Comparison of ENCODE assay signal across 17 cellular contexts in the genomic region with DNA sequence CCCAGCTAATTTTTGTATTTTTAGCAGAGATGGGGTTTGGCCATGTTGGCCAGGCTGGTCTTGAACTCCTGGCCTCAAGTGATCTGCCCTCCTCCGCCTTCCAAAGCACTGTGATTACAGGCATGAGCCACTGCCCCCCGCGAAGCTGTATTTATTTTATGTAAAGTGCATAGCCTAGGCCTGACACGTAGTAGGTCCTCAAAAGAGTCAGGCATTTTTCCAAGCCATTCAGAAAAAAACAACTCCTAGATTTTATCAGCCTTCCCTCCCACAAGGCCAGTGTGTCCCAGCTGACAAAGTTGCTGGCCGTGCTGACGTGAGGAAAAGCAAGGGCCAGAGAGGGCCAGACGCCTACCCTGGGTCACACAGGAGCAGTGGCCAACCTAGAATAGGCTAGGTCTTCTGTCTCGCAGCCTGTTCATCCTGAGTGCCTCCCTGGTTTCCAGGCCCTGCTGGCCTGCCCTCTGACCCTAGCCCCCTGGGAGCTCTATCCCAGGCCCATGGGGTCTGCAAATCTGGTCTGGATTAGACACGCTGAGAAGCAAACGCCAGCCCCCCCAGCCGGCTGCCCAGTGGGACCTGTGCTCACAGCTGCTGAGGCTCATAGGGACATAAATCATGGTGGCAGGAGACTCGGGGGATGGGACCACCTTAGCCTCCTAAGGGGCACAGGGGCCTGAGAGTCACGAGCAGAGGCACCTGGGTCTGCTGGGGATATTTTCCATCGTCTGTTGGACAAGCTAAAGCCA. TPM values are rescaled to one million over a fixed set of nuclear protein-coding genes. Genes with fewer than 3 reads are reported as not detected.
DNase-seq lines count a peak whose midpoint lies in the region; ATAC-seq and TF ChIP-seq lines count a peak whose summit lies in the region.
"Had no signal": no experiment of that assay in that cellular context is flagged by ENCODE, and none has a peak within 500 bp of the region (broad histone marks: within the 10 kb centered on the region; RNA-seq: fewer than 3 reads in every experiment).

No MANE protein-coding gene starts in this region.

- no peaks in the 10 kb centered on the region for H3K36me3 Mint-ChIP-seq in activated CD8-positive, alpha-beta memory T cell treated with anti-CD3 and anti-CD28 coated beads, Interleukin-2, amount 10 ng/mL, durations not matched to agents 7 days and 5 days
- H3K36me3 Mint-ChIP-seq: CD4-positive, CD25-positive, alpha-beta regulatory T cell had no signal

- H3K4me1 ChIP-seq in heart right ventricle (peaks cover 18 to 79% (median 50%) of the 10 kb centered on the region in 9 donors), IMR-90 (ENCODE audit: control insufficient read depth, insufficient read depth, low read length) (no peaks in the 10 kb centered on the region), osteoblast (ENCODE audit: insufficient read depth, low read length) (no peaks in the 10 kb centered on the region)

- H3K4me3 ChIP-seq in heart right ventricle (no peak overlapping the region), IMR-90 (ENCODE audit: insufficient read depth, low read depth, low read length) (no peak overlapping the region), osteoblast (ENCODE audit: insufficient read depth, low read length) (no peak overlapping the region)
- H3K4me3 ChIP-seq: BLaER1 treated with 17β-estradiol and CSF1 and Interleukin-3, amounts not matched to agents 10 nM and 100 nM had no signal

- no peak overlapping the region for H3K23ac ChIP-seq in IMR-90 (ENCODE audit: low read depth, low read length)

- H2BK15ac ChIP-seq in IMR-90 (ENCODE audit: low read depth, low read length): no peak overlapping the region

- TF ChIP-seq CTCF in heart right ventricle (IDR thresholded peaks at IDR 0.05): no peak
- TF ChIP-seq CTCF in IMR-90 (conservative IDR thresholded peaks at IDR 0.05; ENCODE audit: low read depth, low read length): no peak
- TF ChIP-seq CTCF in osteoblast (IDR thresholded peaks at IDR 0.05; ENCODE audit: extremely low read depth, low read depth, low read length): no peak

- ATAC-seq in heart right ventricle (no peak), IMR-90 (ENCODE audit: low read depth) (no peak)
- ATAC-seq in activated CD8-positive, alpha-beta memory T cell treated with anti-CD3 and anti-CD28 coated beads, Interleukin-2, amount 10 ng/mL, durations not matched to agents 7 days and 5 days: no peak

- H3K9me3 ChIP-seq in heart right ventricle (no peaks in the 10 kb centered on the region), IMR-90 (ENCODE audit: control insufficient read depth, insufficient read depth, low read length) (no peaks in the 10 kb centered on the region), osteoblast (ENCODE audit: low read depth, low read length) (no peaks in the 10 kb centered on the region)
- H3K9me3 ChIP-seq: BLaER1 treated with 17β-estradiol and CSF1 and Interleukin-3, amounts not matched to agents 10 nM and 100 nM had no signal

- POLR2A ChIA-PET in IMR-90 (lab: Charles Lee; ENCODE audit: unreplicated experiment): no interaction called here

- H2BK20ac ChIP-seq in IMR-90 (ENCODE audit: low read depth, low read length): no peak overlapping the region

- H3K27me3 ChIP-seq in heart right ventricle (no peaks in the 10 kb centered on the region), IMR-90 (ENCODE audit: control insufficient read depth, insufficient read depth, low read length) (peaks cover 15% of the 10 kb centered on the region), osteoblast (ENCODE audit: insufficient read depth, low read length) (peaks cover 2% of the 10 kb centered on the region)
- H3K27me3 ChIP-seq: BLaER1 treated with 17β-estradiol and CSF1 and Interleukin-3, amounts not matched to agents 10 nM and 100 nM had no signal

- CTCF ChIA-PET in IMR-90 (lab: Yijun Ruan, JAX): no interaction called here
- CTCF ChIA-PET in activated CD8-positive, alpha-beta memory T cell treated with anti-CD3 and anti-CD28 coated beads, Interleukin-2, amount 10 ng/mL, durations not matched to agents 7 days and 5 days (lab: Charles Lee): no interaction called here

- H3K14ac ChIP-seq in IMR-90 (replicated peaks; ENCODE audit: low read depth, low read length): no peak overlapping the region

- peaks cover 0 to 4% (median 0%) of the 10 kb centered on the region in 9 donors for H3K36me3 ChIP-seq in heart right ventricle
- no peaks in the 10 kb centered on the region for H3K36me3 ChIP-seq in IMR-90 (ENCODE audit: control insufficient read depth, insufficient read depth, low read length)
- no peaks in the 10 kb centered on the region for H3K36me3 ChIP-seq in osteoblast (ENCODE audit: insufficient read depth, low read length)
- H3K36me3 ChIP-seq: BLaER1 treated with 17β-estradiol and CSF1 and Interleukin-3, amounts not matched to agents 10 nM and 100 nM had no signal

- no peak for TF ChIP-seq RAD21 in IMR-90 (IDR thresholded peaks at IDR 0.05; ENCODE audit: low read length)

- dilution Hi-C loops in IMR-90 (cut with HindIII; ENCODE audit: low sequenced_read_pairs, unreplicated experiment): no loop called here

- no peak overlapping the region for H4K8ac ChIP-seq in IMR-90 (ENCODE audit: low read depth in 2 of 2, low read length in 2 of 2)

- BruUV-seq in IMR-90 (replicated peaks; lab: Mats Ljungman, UMichigan): no TSS peak

- no peak overlapping the region for H3K4me2 ChIP-seq in IMR-90 (ENCODE audit: low read depth, low read length)
- no peak overlapping the region for H3K4me2 ChIP-seq in osteoblast (ENCODE audit: insufficient read depth, low read length)
- H3K4me2 ChIP-seq: BLaER1 treated with 17β-estradiol and CSF1 and Interleukin-3, amounts not matched to agents 10 nM and 100 nM had no signal

- no peaks in the 10 kb centered on the region for H3K79me1 ChIP-seq in IMR-90 (ENCODE audit: low read depth in 1 of 2, low read length in 2 of 2)

- H3K9me3 Mint-ChIP-seq in activated CD8-positive, alpha-beta memory T cell treated with anti-CD3 and anti-CD28 coated beads, Interleukin-2, amount 10 ng/mL, durations not matched to agents 7 days and 5 days (ENCODE audit: low read depth): no peaks in the 10 kb centered on the region
- H3K9me3 Mint-ChIP-seq: CD4-positive, CD25-positive, alpha-beta regulatory T cell had no signal

- H3K27ac Mint-ChIP-seq in activated CD8-positive, alpha-beta memory T cell treated with anti-CD3 and anti-CD28 coated beads, Interleukin-2, amount 10 ng/mL, durations not matched to agents 7 days and 5 days: no peak overlapping the region
- H3K27ac Mint-ChIP-seq: CD4-positive, CD25-positive, alpha-beta regulatory T cell had no signal

- H2AFZ ChIP-seq in IMR-90 (replicated peaks; ENCODE audit: low read length, poor library complexity): peak overlapping the region; percentile 43
- H2AFZ ChIP-seq in osteoblast (ENCODE audit: low read length): no peak overlapping the region

- H3K79me2 ChIP-seq in osteoblast (ENCODE audit: insufficient read depth, low read length): no peaks in the 10 kb centered on the region

- H3K9ac ChIP-seq in IMR-90 (ENCODE audit: low read depth, low read length): no peak overlapping the region
- H3K9ac ChIP-seq: BLaER1 treated with 17β-estradiol and CSF1 and Interleukin-3, amounts not matched to agents 10 nM and 100 nM had no signal

- WGBS in heart right ventricle, 2 donors: 71 to 72% methylated on average over 14 of the region's 14 CpGs
- WGBS in IMR-90 (ENCODE audit: extremely low coverage in 2 of 2, insufficient read length in 1 of 2), 2 experiments: 30% methylated on average over 7 of the region's 14 CpGs; no CpG with 5 or more reads in 1 of the 2 experiments

- no peaks in the 10 kb centered on the region; the same call in 1 of the 2 replicates for H3K9me1 ChIP-seq in IMR-90 (ENCODE audit: insufficient read depth, low read length)

- peaks cover 9% of the 10 kb centered on the region for H3K27me3 Mint-ChIP-seq in activated CD8-positive, alpha-beta memory T cell treated with anti-CD3 and anti-CD28 coated beads, Interleukin-2, amount 10 ng/mL, durations not matched to agents 7 days and 5 days

- no peak overlapping the region for H2AK5ac ChIP-seq in IMR-90 (ENCODE audit: low read depth, low read length)

- TF ChIP-seq POLR2A in IMR-90 (IDR thresholded peaks at IDR 0.05; ENCODE audit: low read depth, low read length): no peak

- H3K27ac ChIP-seq in heart right ventricle (peak overlapping the region in 7 of 10 donors; percentile 1 to 88 (median 47)), IMR-90 (ENCODE audit: insufficient read depth, low read length) (no peak overlapping the region), osteoblast (ENCODE audit: low read depth, low read length) (no peak overlapping the region)
- H3K27ac ChIP-seq: BLaER1 treated with 17β-estradiol and CSF1 and Interleukin-3, amounts not matched to agents 10 nM and 100 nM; HL-60 had no signal

- peak in 1 of 2 donors; percentile 50 for DNase-seq in heart right ventricle
- DNase-seq in cardiac septum (ENCODE audit: low spot score): no peak
- no peak for DNase-seq in IMR-90
- peak; percentile 57 for DNase-seq in left kidney (ENCODE audit: low read depth, low spot score)
- peak; percentile 49 for DNase-seq in osteoblast (ENCODE audit: insufficient read length, low spot score, missing footprints)
- no peak for DNase-seq in GM19238 (ENCODE audit: insufficient read length, low spot score)
- DNase-seq in activated CD8-positive, alpha-beta memory T cell treated with anti-CD3 and anti-CD28 coated beads, Interleukin-2, amount 10 ng/mL, durations not matched to agents 7 days and 5 days: no peak
- DNase-seq in activated T-cell treated with anti-CD3 and anti-CD28 coated beads, Interleukin-2, amount 50 U/mL, for 1 hour: no peak
- DNase-seq: ACHN; CD4-positive, CD25-positive, alpha-beta regulatory T cell; DMS53; GF-D8; HCEC 1CT had no signal

- no peak overlapping the region for H2BK120ac ChIP-seq in IMR-90 (ENCODE audit: low read depth, low read length)

- H4K20me1 ChIP-seq in IMR-90 (ENCODE audit: insufficient read depth, low read length): no peaks in the 10 kb centered on the region
- no peaks in the 10 kb centered on the region for H4K20me1 ChIP-seq in osteoblast (ENCODE audit: insufficient read depth, low read length)

- in situ Hi-C loops in IMR-90 (cut with MboI; ENCODE audit: low sequenced_read_pairs): no loop called here

- no peak overlapping the region for H2AK9ac ChIP-seq in IMR-90 (replicated peaks; ENCODE audit: low read depth, low read length, poor library complexity)

- H3K4me1 Mint-ChIP-seq in activated CD8-positive, alpha-beta memory T cell treated with anti-CD3 and anti-CD28 coated beads, Interleukin-2, amount 10 ng/mL, durations not matched to agents 7 days and 5 days: no peaks in the 10 kb centered on the region
- H3K4me1 Mint-ChIP-seq: CD4-positive, CD25-positive, alpha-beta regulatory T cell had no signal

- no peak overlapping the region for H3K4ac ChIP-seq in IMR-90 (ENCODE audit: low read depth, low read length)

- no peak overlapping the region for H4K91ac ChIP-seq in IMR-90 (ENCODE audit: insufficient read depth, low read depth, low read length)

- H3K4me3 Mint-ChIP-seq in activated CD8-positive, alpha-beta memory T cell treated with anti-CD3 and anti-CD28 coated beads, Interleukin-2, amount 10 ng/mL, durations not matched to agents 7 days and 5 days: no peak overlapping the region
- H3K4me3 Mint-ChIP-seq: CD4-positive, CD25-positive, alpha-beta regulatory T cell had no signal

- H4K5ac ChIP-seq in IMR-90 (ENCODE audit: low read depth, low read length): no peak overlapping the region

- intact Hi-C loops in heart right ventricle (cut with DNase I): no loop called here
- intact Hi-C loops in cardiac septum (cut with DNase I): no loop called here
- intact Hi-C loops in IMR-90 (cut with micrococcal nuclease): no loop called here

- no peak overlapping the region for H2BK5ac ChIP-seq in IMR-90 (ENCODE audit: low read depth, low read length, poor library complexity, severe bottlenecking)

- H3K18ac ChIP-seq in IMR-90 (ENCODE audit: low read depth, low read length): no peak overlapping the region

- no peak overlapping the region for H3K56ac ChIP-seq in IMR-90 (ENCODE audit: extremely low read depth, insufficient read depth, low read length)

RNA-seq across cellular contexts. Expression of a gene that starts 11.8 kb away (rescaled TPM):
- total RNA-seq in heart right ventricle (10 to 100 TPM in 3 of 10 donors, 1 to 10 TPM in 7; 4.6 to 20.5 (median 7.9) TPM), cardiac septum (4.8 TPM), IMR-90 (2012; rRNA removed) (not detected in 2 replicates), osteoblast (not detected in 2 replicates)
- polyA plus RNA-seq in heart right ventricle (10 to 100 TPM; 12.8 to 41.0 TPM), IMR-90 (2012; rRNA removed) (not detected in 2 replicates)
- polyA plus RNA-seq in IMR-90 (2012; cell fraction: cytosol; rRNA removed): 0.02 TPM in 1 of 2 replicates, not detected in the other
- polyA plus RNA-seq in IMR-90 (2012; cell fraction: nucleus; rRNA removed; ENCODE audit: low replicate concordance): not detected in 2 replicates
- not detected for total RNA-seq in activated CD8-positive, alpha-beta memory T cell treated with anti-CD3 and anti-CD28 coated beads, Interleukin-2, amount 10 ng/mL, durations not matched to agents 7 days and 5 days
- total RNA-seq: A172; CD4-positive, CD25-positive, alpha-beta regulatory T cell; H4 had no signal
- polyA plus RNA-seq: CD4-positive, CD25-positive, alpha-beta regulatory T cell had no signal

RNA-seq across cellular contexts. Expression of a gene that starts 54.7 kb away (rescaled TPM):
- total RNA-seq in heart right ventricle (10 to 100 TPM; 21.4 to 42.0 (median 30.9) TPM), cardiac septum (38.4 TPM), IMR-90 (2012; rRNA removed) (63.0 and 71.2 TPM in 2 replicates), osteoblast (60.1 and 65.1 TPM in 2 replicates)
- polyA plus RNA-seq in heart right ventricle (10 to 100 TPM; 11.9 to 32.8 TPM), IMR-90 (2012; rRNA removed) (41.1 and 51.2 TPM in 2 replicates)
- polyA plus RNA-seq in IMR-90 (2012; cell fraction: cytosol; rRNA removed): 16.0 and 36.9 TPM in 2 replicates
- polyA plus RNA-seq in IMR-90 (2012; cell fraction: nucleus; rRNA removed; ENCODE audit: low replicate concordance): 17.6 and 20.9 TPM in 2 replicates
- total RNA-seq in activated CD8-positive, alpha-beta memory T cell treated with anti-CD3 and anti-CD28 coated beads, Interleukin-2, amount 10 ng/mL, durations not matched to agents 7 days and 5 days: 10 to 100 TPM; 17.7 to 20.0 TPM

RNA-seq across cellular contexts. Expression of a gene that starts 54.7 kb away (rescaled TPM):
- total RNA-seq in heart right ventricle (100 to 1,000 TPM; 111 to 137 (median 129) TPM), cardiac septum (111 TPM), IMR-90 (2012; rRNA removed) (151 and 193 TPM in 2 replicates), osteoblast (82.9 and 90.5 TPM in 2 replicates)
- polyA plus RNA-seq in heart right ventricle (10 to 100 TPM; 21.4 to 38.2 TPM), IMR-90 (2012; rRNA removed) (83.8 and 86.3 TPM in 2 replicates)
- polyA plus RNA-seq in IMR-90 (2012; cell fraction: cytosol; rRNA removed): 27.9 and 35.0 TPM in 2 replicates
- polyA plus RNA-seq in IMR-90 (2012; cell fraction: nucleus; rRNA removed; ENCODE audit: low replicate concordance): 35.2 and 55.4 TPM in 2 replicates
- 100 to 1,000 TPM; 111 to 124 TPM for total RNA-seq in activated CD8-positive, alpha-beta memory T cell treated with anti-CD3 and anti-CD28 coated beads, Interleukin-2, amount 10 ng/mL, durations not matched to agents 7 days and 5 days

Comparison
In these comparisons a context has a peak if more than half of its experiments do, and no peak if none do; other contexts are left out.
1. DNase-seq: peak in left kidney (single experiment) and osteoblast (single experiment); none in cardiac septum (single experiment), IMR-90 (single experiment), GM19238 (single experiment), activated CD8-positive, alpha-beta memory T cell treated with anti-CD3 and anti-CD28 coated beads, Interleukin-2, amount 10 ng/mL, durations not matched to agents 7 days and 5 days (single experiment) and activated T-cell treated with anti-CD3 and anti-CD28 coated beads, Interleukin-2, amount 50 U/mL, for 1 hour (single experiment).
2. H3K27ac ChIP-seq: peak in heart right ventricle (7 of 10); none in IMR-90 (single experiment) and osteoblast (single experiment).